In the genomic region with DNA sequence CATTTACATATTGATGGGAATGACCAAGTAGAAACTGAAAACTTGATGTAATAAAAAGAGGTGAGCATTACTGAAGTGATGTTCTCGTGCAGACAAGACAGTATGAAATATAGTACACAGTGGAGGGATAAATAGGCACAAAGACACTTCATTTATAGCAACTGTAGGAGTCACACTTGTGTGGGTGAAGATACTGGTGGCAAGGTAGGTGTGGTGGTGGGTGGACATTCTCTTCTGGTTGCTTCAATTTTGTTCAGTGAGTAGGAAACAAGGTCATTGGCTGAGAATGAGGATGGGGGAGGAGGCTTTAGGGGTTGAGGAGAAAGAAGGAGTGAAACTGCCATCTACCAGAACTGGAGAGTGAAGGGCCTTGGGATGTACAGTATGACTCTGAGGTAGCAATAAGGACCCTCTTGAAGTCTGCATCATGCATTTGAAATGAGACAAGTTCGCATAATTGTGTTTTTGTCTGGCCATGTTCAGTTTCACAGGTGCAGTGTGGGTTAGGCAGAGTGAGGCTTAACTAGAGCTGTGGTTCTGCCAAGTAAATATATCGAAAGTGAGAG, we compare ENCODE assay signal across 34 cellular contexts. TPM values are rescaled to one million over a fixed set of nuclear protein-coding genes. Genes with fewer than 3 reads are reported as not detected.
"Had no signal": no experiment of that assay in that cellular context is flagged by ENCODE, and none has a peak within 500 bp of the region (broad histone marks: within the 10 kb centered on the region; RNA-seq: fewer than 3 reads in every experiment).

No MANE protein-coding gene starts in this region.

- ATAC-seq: activated CD8-positive, alpha-beta memory T cell treated with anti-CD3 and anti-CD28 coated beads, Interleukin-2, amount 10 ng/mL, durations not matched to agents 7 days and 5 days; Panc1 had no signal

- H3K4me1 Mint-ChIP-seq: activated CD8-positive, alpha-beta memory T cell treated with anti-CD3 and anti-CD28 coated beads, Interleukin-2, amount 10 ng/mL, durations not matched to agents 7 days and 5 days; activated naive CD4-positive, alpha-beta T cell treated with anti-CD3 and anti-CD28 coated beads, Interleukin-2, amount 50 U/mL, for 24 hours had no signal

- H3K4me1 ChIP-seq: SJCRH30 had no signal

- H3K27me3 ChIP-seq: brain microvascular endothelial cell had no signal

- H3K4me3 ChIP-seq: SJCRH30, SK-N-MC had no signal

- DNase-seq: activated CD4-positive, alpha-beta T cell treated with anti-CD3 and anti-CD28 coated beads for 1 hour; activated CD4-positive, alpha-beta T cell treated with anti-CD3 and anti-CD28 coated beads, Interleukin-2, amount 10 ng/mL, durations not matched to agents 24 days and 14 days; activated CD4-positive, alpha-beta T cell treated with anti-CD3 and anti-CD28 coated beads, Interleukin-2, amount 50 U/mL, for 48 hours; activated CD4-positive, CD25-positive, alpha-beta regulatory T cell; activated CD8-positive, alpha-beta memory T cell treated with anti-CD3 and anti-CD28 coated beads for 24 hours; activated CD8-positive, alpha-beta memory T cell treated with anti-CD3 and anti-CD28 coated beads, Interleukin-2, amount 10 ng/mL, durations not matched to agents 7 days and 5 days; activated CD8-positive, alpha-beta memory T cell treated with anti-CD3 and anti-CD28 coated beads, Interleukin-2, amount 50 U/mL, for 48 hours; activated effector memory CD4-positive, alpha-beta T cell treated with anti-CD3 and anti-CD28 coated beads, Interleukin-2, amount 50 U/mL, for 16 hours; activated naive CD4-positive, alpha-beta T cell; amniotic stem cell; aorta; brain microvascular endothelial cell; central memory CD4-positive, alpha-beta T cell; NCI-H1048; NCI-H1105 treated with DMSO at 0.1 percent for 48 hours; NCI-H1436; NCI-H1694; NCI-H1930; NCI-H2081 treated with DMSO at 0.1 percent for 48 hours; NCI-H226; NCI-H446 treated with DMSO at 0.1 percent for 48 hours; NCI-H524; NCI-H69; NCI-H82; SHP77; SJCRH30; T1000; WERI-Rb-1 had no signal

- FAIRE-seq: colon had no signal

- H3K4me3 Mint-ChIP-seq: activated CD4-positive, alpha-beta T cell treated with anti-CD3 and anti-CD28 coated beads, Interleukin-2, amount 10 ng/mL, durations not matched to agents 24 days and 14 days; activated CD8-positive, alpha-beta memory T cell treated with anti-CD3 and anti-CD28 coated beads, Interleukin-2, amount 10 ng/mL, durations not matched to agents 7 days and 5 days; activated naive CD4-positive, alpha-beta T cell treated with anti-CD3 and anti-CD28 coated beads, Interleukin-2, amount 50 U/mL, for 24 hours had no signal

- H3K9me3 ChIP-seq: SJCRH30 had no signal

- H3K9me3 Mint-ChIP-seq: activated CD4-positive, alpha-beta T cell treated with anti-CD3 and anti-CD28 coated beads, Interleukin-2, amount 10 ng/mL, durations not matched to agents 24 days and 14 days; activated naive CD4-positive, alpha-beta T cell treated with anti-CD3 and anti-CD28 coated beads, Interleukin-2, amount 50 U/mL, for 24 hours had no signal

- H3K36me3 ChIP-seq: brain microvascular endothelial cell, SJCRH30, WERI-Rb-1 had no signal

- H3K27ac ChIP-seq: brain microvascular endothelial cell, SJCRH30, SK-N-MC, WERI-Rb-1 had no signal

- H3K27ac Mint-ChIP-seq: activated CD4-positive, alpha-beta T cell treated with anti-CD3 and anti-CD28 coated beads, Interleukin-2, amount 10 ng/mL, durations not matched to agents 24 days and 14 days; activated CD8-positive, alpha-beta memory T cell treated with anti-CD3 and anti-CD28 coated beads, Interleukin-2, amount 10 ng/mL, durations not matched to agents 7 days and 5 days; activated naive CD4-positive, alpha-beta T cell treated with anti-CD3 and anti-CD28 coated beads, Interleukin-2, amount 50 U/mL, for 24 hours had no signal

- H3K36me3 Mint-ChIP-seq: activated CD8-positive, alpha-beta memory T cell treated with anti-CD3 and anti-CD28 coated beads, Interleukin-2, amount 10 ng/mL, durations not matched to agents 7 days and 5 days had no signal

RNA-seq across cellular contexts. Expression of gene CPNE9, which starts 6.6 kb away (rescaled TPM):
- total RNA-seq: activated CD4-positive, alpha-beta T cell treated with anti-CD3 and anti-CD28 coated beads, Interleukin-2, amount 10 ng/mL, durations not matched to agents 24 days and 14 days; activated CD8-positive, alpha-beta memory T cell treated with anti-CD3 and anti-CD28 coated beads, Interleukin-2, amount 10 ng/mL, durations not matched to agents 7 days and 5 days; aorta; MCF 10A; RPMI7951 had no signal
- polyA plus RNA-seq: aorta had no signal
